ENCODE assay signal across 21 cellular contexts in genomic region chr11:134783219-134783618, GRCh38.
"Had no signal": no experiment of that assay in that cellular context is flagged by ENCODE, and none has a peak within 500 bp of the region (broad histone marks: within the 10 kb centered on the region; RNA-seq: fewer than 3 reads in every experiment).

No MANE protein-coding gene starts in this region.

- H3K27ac ChIP-seq: RWPE1 had no signal

- H3K9me3 ChIP-seq: MG63 had no signal

- DNase-seq: KBM-7, MG63, NCI-H1092, NCI-H1105 treated with DMSO at 0.1 percent for 48 hours, NCI-H1417 treated with DMSO at 0.1 percent for 48 hours, NCI-H146, NCI-H187, NCI-H2029, NCI-H2081 treated with DMSO at 0.1 percent for 48 hours, NCI-H2171, NCI-H226, NCI-H446, NCI-H510A, NCI-H524 treated with DMSO at 0.1 percent for 48 hours, NCI-H69, NCI-H774, PC-3, SHP77, SW 1271 had no signal

- ATAC-seq: Panc1, PC-3 had no signal

- H3K4me3 ChIP-seq: MG63 had no signal

- H3K36me3 ChIP-seq: MG63 had no signal
